Comparison of ENCODE assay signal across 8 cellular contexts in genomic region chr9:113349434-113350337, GRCh38. TPM values are rescaled to one million over a fixed set of nuclear protein-coding genes. Genes with fewer than 3 reads are reported as not detected.
DNase-seq lines count a peak whose midpoint lies in the region; TF ChIP-seq lines count a peak whose summit lies in the region.

Gene BSPRY (plus strand): TSS chr9:113349541. CDS start chr9:113349580, 39 bp downstream.

- H3K9me3 ChIP-seq in Peyer's patch = no peaks in the 10 kb centered on the region
- no peaks in the 10 kb centered on the region for H3K9me3 ChIP-seq in liver (ENCODE audit: control insufficient read depth in 4 of 4, low read length in 3 of 4)
- no peaks in the 10 kb centered on the region for H3K9me3 ChIP-seq in suprapubic skin

- POLR2A ChIA-PET in HEK293T (lab: Yijun Ruan, JAX) = interaction anchor here (0.7 to 3.9 kb wide), 3 partner anchors 9 to 75 kb away, joined by 3 to 25 read pairs (median 3); partner anchors contain the start of genes CDC26, PRPF4 and WDR31

- H3K4me3 ChIP-seq in Peyer's patch (peak within 1 kb of the TSS; percentile 40 to 90 (median 73)), liver (ENCODE audit: low read depth in 1 of 3, low read length in 3 of 3) (peak within 1 kb of the TSS in 2 of 3 donors; percentile 39 to 73), suprapubic skin (peak within 1 kb of the TSS; percentile 68)

- H3K4me1 ChIP-seq in Peyer's patch (peaks cover 0 to 23% (median 7%) of the 10 kb centered on the region in 4 donors), liver (ENCODE audit: control insufficient read depth in 4 of 4, insufficient read depth in 4 of 4, low read length in 3 of 4) (peaks cover 4 to 7% (median 5%) of the 10 kb centered on the region in 4 donors), suprapubic skin (peaks cover 22% of the 10 kb centered on the region)

- no peaks in the 10 kb centered on the region for H3K27me3 ChIP-seq in Peyer's patch
- no peaks in the 10 kb centered on the region for H3K27me3 ChIP-seq in liver (ENCODE audit: control insufficient read depth in 4 of 4, insufficient read depth in 4 of 4, low read length in 3 of 4)
- H3K27me3 ChIP-seq in suprapubic skin = peaks cover 24% of the 10 kb centered on the region

- no peak within 1 kb of the TSS for H3K9ac ChIP-seq in liver (ENCODE audit: low read depth in 1 of 2, low read length in 2 of 2)

- CTCF ChIA-PET in HEK293T (lab: Yijun Ruan, JAX) = interaction anchor here (1.2 kb wide), 1 partner anchor 52 kb away, joined by 3 read pairs; the partner anchor contains the start of gene ALAD

- DNase-seq in GM10266 (ENCODE audit: extremely low spot score) (peak; percentile 59), HEK293T (ENCODE audit: extremely low spot score) (peak; percentile 46), Peyer's patch (peak; percentile 29 to 75 (median 58)), T47D (ENCODE audit: low read depth in 1 of 2, low spot score in 1 of 2) (peak; percentile 74 to 86), suprapubic skin (ENCODE audit: low spot score in 2 of 2) (no peak), inferior parietal cortex (ENCODE audit: extremely low spot score) (no peak)
- no peak for DNase-seq in NK-92 treated with Interleukin-12 subunit alpha and Interleukin-12 subunit beta, amount 100 ng/mL, for 24 hours (lab: John Stamatoyannopoulos, UW)

- in situ Hi-C loops in T47D (cut with HindIII; ENCODE audit: low pct_unique_long_range_greater_than_20kb, low sequenced_read_pairs) = no loop called here

- TF ChIP-seq EP300 in suprapubic skin (IDR thresholded peaks at IDR 0.05) = no peak

- no peak for TF ChIP-seq RAD21 in liver (IDR thresholded peaks at IDR 0.05)

- no peaks in the 10 kb centered on the region for H3K36me3 ChIP-seq in Peyer's patch
- H3K36me3 ChIP-seq in liver (ENCODE audit: control insufficient read depth in 4 of 4, insufficient read depth in 3 of 4, low read depth in 1 of 4, low read length in 3 of 4) = no peaks in the 10 kb centered on the region
- H3K36me3 ChIP-seq in suprapubic skin = no peaks in the 10 kb centered on the region

- peak in 1 of 2 donors; percentile 28 for TF ChIP-seq POLR2A in Peyer's patch (IDR thresholded peaks at IDR 0.05)
- no peak for TF ChIP-seq POLR2A in suprapubic skin (IDR thresholded peaks at IDR 0.05)

- H3K27ac ChIP-seq in Peyer's patch = peak within 1 kb of the TSS in 3 of 4 donors; percentile 19 to 69 (median 39)
- no peak within 1 kb of the TSS for H3K27ac ChIP-seq in liver (ENCODE audit: low read depth in 1 of 2, low read length in 2 of 2)
- peak within 1 kb of the TSS; percentile 67 for H3K27ac ChIP-seq in suprapubic skin

- no peak for TF ChIP-seq CTCF in GM10266 (IDR thresholded peaks at IDR 0.05; ENCODE audit: control insufficient read depth, insufficient read depth, low read depth, missing control alignments)
- no peak for TF ChIP-seq CTCF in Peyer's patch (IDR thresholded peaks at IDR 0.05)
- TF ChIP-seq CTCF in liver (IDR thresholded peaks at IDR 0.05; ENCODE audit: low read depth, low read length, missing input control) = no peak
- no peak for TF ChIP-seq CTCF in suprapubic skin (IDR thresholded peaks at IDR 0.05)

- WGBS in liver = 7% methylated on average over 80 of the region's 80 CpGs
- 3% methylated on average over 26 of the region's 80 CpGs for WGBS in suprapubic skin

TF ChIP-seq in HEK293T, 16 proteins besides CTCF, POLR2A, EP300 and RAD21:
- TF ChIP-seq TARDBP (IDR thresholded peaks at IDR 0.05) (no peak), ZNF384 (IDR thresholded peaks at IDR 0.05) (no peak), L3MBTL2 (conservative IDR thresholded peaks at IDR 0.05) (no peak), BHLHE40 (IDR thresholded peaks at IDR 0.05; ENCODE audit: borderline replicate concordance) (no peak), FOXK2 (IDR thresholded peaks at IDR 0.05) (no peak), SUZ12 (IDR thresholded peaks at IDR 0.05) (no peak), LEF1 (IDR thresholded peaks at IDR 0.05; ENCODE audit: borderline replicate concordance) (no peak), ELF4 (IDR thresholded peaks at IDR 0.05) (no peak), PKNOX1 (IDR thresholded peaks at IDR 0.05) (no peak), HDGF (IDR thresholded peaks at IDR 0.05; ENCODE audit: borderline replicate concordance) (no peak), NFRKB (IDR thresholded peaks at IDR 0.05) (no peak), FOXM1 (IDR thresholded peaks at IDR 0.05; ENCODE audit: borderline replicate concordance) (no peak), ARNT (IDR thresholded peaks at IDR 0.05) (no peak), CTBP1 (IDR thresholded peaks at IDR 0.05; ENCODE audit: borderline replicate concordance) (no peak), SP1 (IDR thresholded peaks at IDR 0.05) (no peak)

TF ChIP-seq in liver, 16 proteins besides CTCF, POLR2A, EP300 and RAD21:
- TF ChIP-seq REST (IDR thresholded peaks at IDR 0.05) (no peak), FOXA2 (IDR thresholded peaks at IDR 0.05) (no peak), YY1 (IDR thresholded peaks at IDR 0.05) (no peak), JUND (IDR thresholded peaks at IDR 0.05) (no peak), ZBTB33 (IDR thresholded peaks at IDR 0.05) (no peak), MAX (IDR thresholded peaks at IDR 0.05) (no peak), RXRA (IDR thresholded peaks at IDR 0.05) (no peak), ATF3 (IDR thresholded peaks at IDR 0.05) (no peak)
TF ChIP-seq in liver: peak in this region for 0.

RNA-seq across cellular contexts. Expression of gene BSPRY, which starts in this region (rescaled TPM):
- total RNA-seq in Peyer's patch (10 to 100 TPM; 11.6 to 20.8 (median 15.8) TPM), liver (1 to 10 TPM in 1 of 2 donors, under 1 TPM in 1; 0.50 to 2.3 TPM), suprapubic skin (10 to 100 TPM in 3 of 4 donors, 1 to 10 TPM in 1; 8.3 to 37.3 (median 30.8) TPM)
- polyA plus RNA-seq in liver = under 1 TPM; 0.31 to 0.81 TPM

Comparison
In these comparisons a context has a peak if more than half of its experiments do, and no peak if none do; other contexts are left out.
1. DNase-seq: peak in GM10266 (single experiment), HEK293T (single experiment), Peyer's patch (3 of 3) and T47D (2 of 2); none in suprapubic skin (0 of 2), inferior parietal cortex (single experiment) and NK-92 treated with Interleukin-12 subunit alpha and Interleukin-12 subunit beta, amount 100 ng/mL, for 24 hours (single experiment).
2. H3K27ac ChIP-seq: peak in Peyer's patch (3 of 4) and suprapubic skin (single experiment); none in liver (0 of 2).
3. Peak in every context shown above with its lines, with median percentiles within 50 percentile points of each other: H3K4me3 ChIP-seq.